1 cellular context compared by ENCODE assay signal in the genomic region with DNA sequence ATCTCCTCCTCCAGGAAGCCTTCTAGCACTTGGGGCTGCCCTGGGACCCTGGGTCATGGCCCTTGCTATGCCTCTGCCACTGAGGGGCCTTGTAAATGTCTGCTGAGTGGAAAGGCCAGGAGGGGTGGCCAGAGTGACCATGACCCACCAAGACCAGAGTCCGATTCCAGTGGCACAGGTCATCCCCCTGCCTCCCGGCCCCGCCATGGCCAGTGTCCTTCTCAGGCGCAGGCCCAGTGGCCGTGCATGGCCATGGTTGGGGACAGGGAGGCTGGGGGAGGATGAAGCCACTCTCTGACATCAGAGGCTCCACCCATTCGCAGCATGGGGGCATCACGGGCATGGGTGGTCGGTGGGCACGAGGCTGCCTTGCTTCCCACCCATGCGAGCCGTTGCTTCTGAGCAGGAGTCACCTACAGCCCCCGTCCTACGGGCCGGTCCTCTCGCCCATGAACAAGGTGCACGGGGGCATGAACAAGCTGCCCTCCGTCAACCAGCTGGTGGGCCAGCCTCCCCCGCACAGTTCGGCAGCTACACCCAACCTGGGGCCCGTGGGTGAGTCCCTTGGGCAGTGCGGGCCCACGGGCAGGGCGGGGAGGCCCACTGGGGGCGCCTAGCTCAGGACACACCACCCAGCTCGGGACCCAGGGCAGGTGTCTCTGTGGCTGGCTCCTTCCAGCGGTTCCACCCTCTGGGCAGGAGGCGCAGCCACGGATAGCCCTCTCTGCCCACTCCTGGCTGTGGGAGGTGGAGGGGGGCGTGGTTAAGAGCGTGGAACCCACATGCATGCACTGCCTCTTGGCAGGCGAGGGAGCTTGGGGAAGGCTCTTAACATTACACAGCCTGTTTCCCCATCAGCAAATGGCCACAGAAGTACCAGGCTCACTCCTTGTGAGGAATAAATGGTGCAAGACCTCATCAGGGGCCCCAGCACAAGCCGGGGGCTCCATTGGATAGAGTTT.
TF ChIP-seq lines count a peak whose summit lies in the region.

No MANE protein-coding gene starts in this region.

TF ChIP-seq in HEK293, 187 proteins besides CTCF, POLR2A, EP300 and RAD21 (continued from another document):
- TF ChIP-seq, protein P1, sequence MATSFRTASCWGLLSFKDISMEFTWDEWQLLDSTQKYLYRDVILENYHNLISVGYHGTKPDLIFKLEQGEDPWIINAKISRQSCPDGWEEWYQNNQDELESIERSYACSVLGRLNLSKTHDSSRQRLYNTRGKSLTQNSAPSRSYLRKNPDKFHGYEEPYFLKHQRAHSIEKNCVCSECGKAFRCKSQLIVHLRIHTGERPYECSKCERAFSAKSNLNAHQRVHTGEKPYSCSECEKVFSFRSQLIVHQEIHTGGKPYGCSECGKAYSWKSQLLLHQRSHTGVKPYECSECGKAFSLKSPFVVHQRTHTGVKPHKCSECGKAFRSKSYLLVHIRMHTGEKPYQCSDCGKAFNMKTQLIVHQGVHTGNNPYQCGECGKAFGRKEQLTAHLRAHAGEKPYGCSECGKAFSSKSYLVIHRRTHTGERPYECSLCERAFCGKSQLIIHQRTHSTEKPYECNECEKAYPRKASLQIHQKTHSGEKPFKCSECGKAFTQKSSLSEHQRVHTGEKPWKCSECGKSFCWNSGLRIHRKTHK (tag by site-specific recombination; IDR thresholded peaks at IDR 0.05), result no peak
- TF ChIP-seq BCL11B (tag by site-specific recombination; IDR thresholded peaks at IDR 0.05; ENCODE audit: low read depth) (peak; percentile 85), ZNF423 (tag by site-specific recombination; IDR thresholded peaks at IDR 0.05) (no peak), KLF9 (tag by site-specific recombination; IDR thresholded peaks at IDR 0.05; ENCODE audit: low read depth) (peak; percentile 32; the same call in 1 of the 2 replicates), ZNF223 (tag by site-specific recombination; IDR thresholded peaks at IDR 0.05) (no peak), PRDM1 (tag by site-specific recombination; IDR thresholded peaks at IDR 0.05) (no peak), ZNF24 (tag by site-specific recombination; IDR thresholded peaks at IDR 0.05) (no peak), EGR2 (tag by site-specific recombination; IDR thresholded peaks at IDR 0.05; ENCODE audit: low read depth) (peak; percentile 86), PRDM10 (tag by site-specific recombination; IDR thresholded peaks at IDR 0.05) (peak; percentile 36; the same call in 1 of the 2 replicates), KLF8 (tag by site-specific recombination; IDR thresholded peaks at IDR 0.05) (0 out of 2 replicates have a peak, but pooled peaks have one; percentile 13), ZNF404 (tag by site-specific recombination; IDR thresholded peaks at IDR 0.05) (no peak), ZNF560 (tag by site-specific recombination; IDR thresholded peaks at IDR 0.05; ENCODE audit: borderline replicate concordance) (no peak)
- TF ChIP-seq, protein P2, sequence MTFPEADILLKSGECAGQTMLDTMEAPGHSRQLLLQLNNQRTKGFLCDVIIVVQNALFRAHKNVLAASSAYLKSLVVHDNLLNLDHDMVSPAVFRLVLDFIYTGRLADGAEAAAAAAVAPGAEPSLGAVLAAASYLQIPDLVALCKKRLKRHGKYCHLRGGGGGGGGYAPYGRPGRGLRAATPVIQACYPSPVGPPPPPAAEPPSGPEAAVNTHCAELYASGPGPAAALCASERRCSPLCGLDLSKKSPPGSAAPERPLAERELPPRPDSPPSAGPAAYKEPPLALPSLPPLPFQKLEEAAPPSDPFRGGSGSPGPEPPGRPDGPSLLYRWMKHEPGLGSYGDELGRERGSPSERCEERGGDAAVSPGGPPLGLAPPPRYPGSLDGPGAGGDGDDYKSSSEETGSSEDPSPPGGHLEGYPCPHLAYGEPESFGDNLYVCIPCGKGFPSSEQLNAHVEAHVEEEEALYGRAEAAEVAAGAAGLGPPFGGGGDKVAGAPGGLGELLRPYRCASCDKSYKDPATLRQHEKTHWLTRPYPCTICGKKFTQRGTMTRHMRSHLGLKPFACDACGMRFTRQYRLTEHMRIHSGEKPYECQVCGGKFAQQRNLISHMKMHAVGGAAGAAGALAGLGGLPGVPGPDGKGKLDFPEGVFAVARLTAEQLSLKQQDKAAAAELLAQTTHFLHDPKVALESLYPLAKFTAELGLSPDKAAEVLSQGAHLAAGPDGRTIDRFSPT (tag by site-specific recombination; IDR thresholded peaks at IDR 0.05), result 0 out of 2 replicates have a peak, but pooled peaks have one; percentile 16
TF ChIP-seq in HEK293: peak in this region for 9.
